Comparison of ENCODE assay signal across 9 cellular contexts in the genomic region with DNA sequence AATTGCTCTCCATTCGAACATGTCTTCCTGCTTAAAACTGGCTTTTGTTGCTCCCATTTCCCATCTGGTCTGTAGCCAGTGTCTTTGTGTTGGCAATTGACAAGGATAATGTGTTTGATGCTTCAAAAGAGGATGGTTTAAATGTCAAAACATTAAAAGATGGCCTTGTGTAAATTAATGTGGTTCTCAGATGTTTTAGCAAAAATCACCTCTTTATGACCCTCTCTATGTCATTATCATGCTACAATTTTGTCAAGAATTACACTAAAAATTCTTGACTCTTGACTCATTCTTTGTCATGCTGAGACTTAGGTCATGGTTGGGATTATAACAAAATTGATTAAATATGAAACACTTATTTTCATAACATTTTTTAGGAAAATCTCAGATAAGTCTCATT. TPM values are rescaled to one million over a fixed set of nuclear protein-coding genes. Genes with fewer than 3 reads are reported as not detected.
A peak's percentile ranks its signal among the peaks of the same experiment; 100 is the strongest.
DNase-seq lines count a peak whose midpoint lies in the region; ATAC-seq and TF ChIP-seq lines count a peak whose summit lies in the region.
"Had no signal": no experiment of that assay in that cellular context is flagged by ENCODE, and none has a peak within 500 bp of the region (broad histone marks: within the 10 kb centered on the region; RNA-seq: fewer than 3 reads in every experiment).

No MANE protein-coding gene starts in this region.

- peaks cover 73% of the 10 kb centered on the region for H3K4me1 Mint-ChIP-seq in activated naive CD4-positive, alpha-beta T cell treated with anti-CD3 and anti-CD28 coated beads for 36 hours (ENCODE audit: low read depth)
- peaks cover 33% of the 10 kb centered on the region for H3K4me1 Mint-ChIP-seq in activated naive CD4-positive, alpha-beta T cell treated with anti-CD3 and anti-CD28 coated beads, Interleukin-2, amount 10 ng/mL, durations not matched to agents 7 days and 5 days
- H3K4me1 Mint-ChIP-seq in stimulated activated naive B cell treated with anti-CD40 and anti-IgM and Interleukin-4, amounts not matched to agents 10 μg/mL and 1 μg/mL and 100 μg/mL, for 72 hours, result peaks cover 38 to 79% of the 10 kb centered on the region in 2 donors

- peak overlapping the region; percentile 2 for H3K4me2 ChIP-seq in SU-DHL-6 (ENCODE audit: low read depth, low read length, poor library complexity, severe bottlenecking)

- no peak for TF ChIP-seq POLR2A in transverse colon (IDR thresholded peaks at IDR 0.05)

- peaks cover 53% of the 10 kb centered on the region for H4K20me1 ChIP-seq in SU-DHL-6 (ENCODE audit: low read depth, low read length)

- no peak for ATAC-seq in stimulated activated naive B cell treated with anti-CD40 and anti-IgM and Interleukin-4, amounts not matched to agents 10 μg/mL and 1 μg/mL and 100 μg/mL, for 72 hours (replicated peaks)
- ATAC-seq in HG03439 (IDR thresholded peaks at IDR 0.05; ENCODE audit: unreplicated experiment), result no peak

- peaks cover 0 to 31% (median 13%) of the 10 kb centered on the region in 4 donors for H3K4me1 ChIP-seq in transverse colon

- peaks cover 24% of the 10 kb centered on the region for H3K36me3 Mint-ChIP-seq in activated naive CD4-positive, alpha-beta T cell treated with anti-CD3 and anti-CD28 coated beads for 36 hours (ENCODE audit: low read depth)
- H3K36me3 Mint-ChIP-seq in activated naive CD4-positive, alpha-beta T cell treated with anti-CD3 and anti-CD28 coated beads, Interleukin-2, amount 10 ng/mL, durations not matched to agents 7 days and 5 days, result peaks cover 59% of the 10 kb centered on the region
- peaks cover 28 to 60% of the 10 kb centered on the region in 2 donors for H3K36me3 Mint-ChIP-seq in stimulated activated naive B cell treated with anti-CD40 and anti-IgM and Interleukin-4, amounts not matched to agents 10 μg/mL and 1 μg/mL and 100 μg/mL, for 72 hours

- intact Hi-C loops in activated naive CD4-positive, alpha-beta T cell treated with anti-CD3 and anti-CD28 coated beads for 36 hours (cut with micrococcal nuclease), result no loop called here
- intact Hi-C loops in transverse colon (cut with DNase I; ENCODE audit: low total_unique reads), result no loop called here

- TF ChIP-seq EP300 in transverse colon (IDR thresholded peaks at IDR 0.05; ENCODE audit: low read depth), result no peak

- peak overlapping the region; percentile 13; the same call in 1 of the 2 replicates for H3K27ac ChIP-seq in SU-DHL-6 (ENCODE audit: low read depth, low read length)
- peak overlapping the region in 1 of 4 donors; percentile 9 for H3K27ac ChIP-seq in transverse colon

- H3K27ac Mint-ChIP-seq in activated naive CD4-positive, alpha-beta T cell treated with anti-CD3 and anti-CD28 coated beads for 36 hours, result peak overlapping the region; percentile 88
- H3K27ac Mint-ChIP-seq in activated naive CD4-positive, alpha-beta T cell treated with anti-CD3 and anti-CD28 coated beads, Interleukin-2, amount 10 ng/mL, durations not matched to agents 7 days and 5 days, result no peak overlapping the region
- H3K27ac Mint-ChIP-seq in stimulated activated naive B cell treated with anti-CD40 and anti-IgM and Interleukin-4, amounts not matched to agents 10 μg/mL and 1 μg/mL and 100 μg/mL, for 72 hours, result peak overlapping the region; percentile 9

- CTCF ChIA-PET in activated naive CD4-positive, alpha-beta T cell treated with anti-CD3 and anti-CD28 coated beads for 36 hours (lab: Charles Lee), result interaction anchor here (1.1 to 1.4 kb wide), 3 partner anchors 9 to 43 kb away, joined by 3 to 4 read pairs (median 3); no protein-coding TSS in a partner anchor
- CTCF ChIA-PET in activated naive CD4-positive, alpha-beta T cell treated with anti-CD3 and anti-CD28 coated beads, Interleukin-2, amount 10 ng/mL, durations not matched to agents 7 days and 5 days (lab: Charles Lee), result interaction anchor here (1.1 to 2.0 kb wide), 3 partner anchors 11 to 15 kb away, joined by 3 to 6 read pairs (median 5); no protein-coding TSS in a partner anchor

- TF ChIP-seq CTCF in SU-DHL-6 (IDR thresholded peaks at IDR 0.05; ENCODE audit: insufficient read depth, low read length, poor library complexity, severe bottlenecking), result no peak
- no peak for TF ChIP-seq CTCF in foreskin fibroblast (IDR thresholded peaks at IDR 0.05; ENCODE audit: low read depth, low read length)
- TF ChIP-seq CTCF in transverse colon (IDR thresholded peaks at IDR 0.05), result no peak

- in situ Hi-C loops in transverse colon (cut with MboI; ENCODE audit: low pct_ligation_motif_present in 1 of 4, low pct_unique_long_range_greater_than_20kb in 1 of 4, low sequenced_read_pairs in 3 of 4), result no loop called here

- H3K9ac ChIP-seq in SU-DHL-6 (ENCODE audit: low read length), result no peak overlapping the region

- H3K27me3 Mint-ChIP-seq in activated naive CD4-positive, alpha-beta T cell treated with anti-CD3 and anti-CD28 coated beads for 36 hours (ENCODE audit: low read depth), result no peaks in the 10 kb centered on the region
- no peaks in the 10 kb centered on the region for H3K27me3 Mint-ChIP-seq in activated naive CD4-positive, alpha-beta T cell treated with anti-CD3 and anti-CD28 coated beads, Interleukin-2, amount 10 ng/mL, durations not matched to agents 7 days and 5 days
- no peaks in the 10 kb centered on the region for H3K27me3 Mint-ChIP-seq in stimulated activated naive B cell treated with anti-CD40 and anti-IgM and Interleukin-4, amounts not matched to agents 10 μg/mL and 1 μg/mL and 100 μg/mL, for 72 hours

- no peaks in the 10 kb centered on the region for H3K27me3 ChIP-seq in SU-DHL-6 (ENCODE audit: low read length)
- H3K27me3 ChIP-seq in transverse colon, result no peaks in the 10 kb centered on the region

- H3K9me3 Mint-ChIP-seq in activated naive CD4-positive, alpha-beta T cell treated with anti-CD3 and anti-CD28 coated beads for 36 hours, result peaks cover 5% of the 10 kb centered on the region
- peaks cover 2% of the 10 kb centered on the region for H3K9me3 Mint-ChIP-seq in activated naive CD4-positive, alpha-beta T cell treated with anti-CD3 and anti-CD28 coated beads, Interleukin-2, amount 10 ng/mL, durations not matched to agents 7 days and 5 days
- H3K9me3 Mint-ChIP-seq in stimulated activated naive B cell treated with anti-CD40 and anti-IgM and Interleukin-4, amounts not matched to agents 10 μg/mL and 1 μg/mL and 100 μg/mL, for 72 hours, result peaks cover 0 to 3% of the 10 kb centered on the region in 2 donors

- H3K4me3 ChIP-seq in SU-DHL-6 (ENCODE audit: insufficient read depth, low read length, poor library complexity, severe bottlenecking), result no peak overlapping the region
- H3K4me3 ChIP-seq in foreskin fibroblast (ENCODE audit: low read depth in 1 of 2, low read length in 2 of 2), result no peak overlapping the region
- H3K4me3 ChIP-seq in transverse colon, result no peak overlapping the region

- DNase-seq in activated naive CD4-positive, alpha-beta T cell treated with anti-CD3 and anti-CD28 coated beads for 36 hours, result no peak
- no peak for DNase-seq in activated naive CD4-positive, alpha-beta T cell treated with anti-CD3 and anti-CD28 coated beads, Interleukin-2, amount 10 ng/mL, durations not matched to agents 7 days and 5 days
- DNase-seq in foreskin fibroblast (peak; percentile 31 to 68), transverse colon (no peak), NCI-H748 treated with DMSO at 0.1 percent for 48 hours (lab: John Stamatoyannopoulos, UW) (no peak)
- no peak for DNase-seq in stimulated activated naive B cell treated with anti-CD40 and anti-IgM and Interleukin-4, amounts not matched to agents 10 μg/mL and 1 μg/mL and 100 μg/mL, for 72 hours

- H3K36me3 ChIP-seq in SU-DHL-6 (ENCODE audit: low read length), result peaks cover 43% of the 10 kb centered on the region
- no peaks in the 10 kb centered on the region for H3K36me3 ChIP-seq in transverse colon

- peaks cover 100% of the 10 kb centered on the region for H3K79me2 ChIP-seq in SU-DHL-6 (ENCODE audit: insufficient read depth, low read length)

- H3K9me2 ChIP-seq in SU-DHL-6 (replicated peaks; ENCODE audit: insufficient read depth, low read length), result no peaks in the 10 kb centered on the region

- no peaks in the 10 kb centered on the region for H3K9me3 ChIP-seq in SU-DHL-6 (ENCODE audit: insufficient read depth, low read length)
- H3K9me3 ChIP-seq in transverse colon, result no peaks in the 10 kb centered on the region

- 39 to 66% methylated on average over 1 of the region's 1 CpG for WGBS in transverse colon (ENCODE audit: low coverage in 1 of 2), 2 donors

- H2AFZ ChIP-seq in SU-DHL-6 (ENCODE audit: low read depth, low read length, severe bottlenecking), result no peak overlapping the region

- no peak overlapping the region for H3K4me3 Mint-ChIP-seq in activated naive CD4-positive, alpha-beta T cell treated with anti-CD3 and anti-CD28 coated beads for 36 hours
- H3K4me3 Mint-ChIP-seq in activated naive CD4-positive, alpha-beta T cell treated with anti-CD3 and anti-CD28 coated beads, Interleukin-2, amount 10 ng/mL, durations not matched to agents 7 days and 5 days, result no peak overlapping the region
- no peak overlapping the region for H3K4me3 Mint-ChIP-seq in stimulated activated naive B cell treated with anti-CD40 and anti-IgM and Interleukin-4, amounts not matched to agents 10 μg/mL and 1 μg/mL and 100 μg/mL, for 72 hours
- H3K4me3 Mint-ChIP-seq: CD14-positive monocyte had no signal

- H3F3A ChIP-seq in SU-DHL-6 (ENCODE audit: insufficient read depth), result peaks cover 38% of the 10 kb centered on the region

RNA-seq across cellular contexts. Expression of a gene that starts 47.4 kb away (rescaled TPM):
- 10 to 100 TPM; 37.6 to 41.6 TPM for total RNA-seq in activated naive CD4-positive, alpha-beta T cell treated with anti-CD3 and anti-CD28 coated beads for 36 hours
- total RNA-seq in transverse colon, result 10 to 100 TPM in 2 of 4 donors, 1 to 10 TPM in 2; 5.2 to 14.8 (median 8.3) TPM

Comparison
In these comparisons a context has a peak if more than half of its experiments do, and no peak if none do; other contexts are left out.
1. DNase-seq: peak in foreskin fibroblast (2 of 2); none in activated naive CD4-positive, alpha-beta T cell treated with anti-CD3 and anti-CD28 coated beads for 36 hours (single experiment), activated naive CD4-positive, alpha-beta T cell treated with anti-CD3 and anti-CD28 coated beads, Interleukin-2, amount 10 ng/mL, durations not matched to agents 7 days and 5 days (single experiment), stimulated activated naive B cell treated with anti-CD40 and anti-IgM and Interleukin-4, amounts not matched to agents 10 μg/mL and 1 μg/mL and 100 μg/mL, for 72 hours (single experiment), transverse colon (single experiment) and NCI-H748 treated with DMSO at 0.1 percent for 48 hours (single experiment).